ENCODE assay signal across 28 cellular contexts in the genomic region with DNA sequence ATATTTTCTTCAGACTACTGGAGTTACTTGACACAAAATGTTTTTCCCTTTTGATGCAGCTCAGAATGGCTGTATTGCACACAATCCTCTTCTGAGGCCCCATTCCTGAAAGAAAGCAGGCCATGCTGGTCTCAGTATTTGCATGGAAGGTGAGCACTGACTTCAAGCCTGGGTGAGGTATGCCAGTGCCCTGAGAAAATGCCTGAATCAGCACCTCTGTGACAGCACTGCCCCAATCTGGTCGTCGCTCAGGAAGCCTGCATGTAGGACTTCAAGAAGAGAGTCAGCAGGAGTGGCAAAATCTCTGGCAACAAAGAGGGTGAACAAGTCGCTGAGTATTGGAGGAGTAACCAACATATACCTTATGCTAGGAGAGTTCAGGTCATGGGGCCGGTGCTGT.
"Had no signal": no experiment of that assay in that cellular context is flagged by ENCODE, and none has a peak within 500 bp of the region (broad histone marks: within the 10 kb centered on the region; RNA-seq: fewer than 3 reads in every experiment).

No MANE protein-coding gene starts in this region.

- H3K27ac ChIP-seq: brain microvascular endothelial cell, colonic mucosa, epithelial cell of prostate, esophagus squamous epithelium, gastroesophageal sphincter, heart right ventricle, VCaP had no signal

- FAIRE-seq: astrocyte, endometrium, endothelial cell of umbilical vein, TTC549 had no signal

- H3K4me3 ChIP-seq: colonic mucosa, esophagus squamous epithelium, gastroesophageal sphincter, heart right ventricle had no signal

- H3K36me3 ChIP-seq: brain microvascular endothelial cell, colonic mucosa, esophagus squamous epithelium, gastroesophageal sphincter, heart right ventricle had no signal

- H3K4me1 ChIP-seq: colonic mucosa had no signal

- H3K27me3 ChIP-seq: brain microvascular endothelial cell, colonic mucosa, esophagus squamous epithelium, gastroesophageal sphincter, heart right ventricle had no signal

- DNase-seq: activated CD4-positive, alpha-beta memory T cell treated with anti-CD3 and anti-CD28 coated beads for 36 hours; activated CD4-positive, alpha-beta T cell treated with anti-CD3 and anti-CD28 coated beads for 1 hour; activated CD4-positive, alpha-beta T cell treated with anti-CD3 and anti-CD28 coated beads for 48 hours; activated effector memory CD4-positive, alpha-beta T cell treated with Interleukin-2 at 50 U/mL for 16 hours; activated gamma-delta T cell treated with Interleukin-2 at 50 U/mL for 16 hours; activated naive CD4-positive, alpha-beta T cell treated with anti-CD3 and anti-CD28 coated beads, Interleukin-2, amount 50 U/mL, for 16 hours; activated naive CD4-positive, alpha-beta T cell treated with Interleukin-2 at 50 U/mL for 16 hours; activated T-cell treated with anti-CD3 and anti-CD28 coated beads, Interleukin-2, amount 50 U/mL, for 4 hours; amniotic stem cell; anterior cingulate cortex; brain microvascular endothelial cell; caudate nucleus; colonic mucosa; effector CD8-positive, alpha-beta T cell; esophagus squamous epithelium; foreskin melanocyte; heart right ventricle; T-helper 2 cell had no signal

- H3K36me3 Mint-ChIP-seq: activated CD4-positive, alpha-beta memory T cell treated with anti-CD3 and anti-CD28 coated beads for 36 hours; activated naive CD8-positive, alpha-beta T cell had no signal

- H3K9me3 ChIP-seq: colonic mucosa, esophagus squamous epithelium, gastroesophageal sphincter, heart right ventricle had no signal

- H3K9me3 Mint-ChIP-seq: activated CD4-positive, alpha-beta memory T cell treated with anti-CD3 and anti-CD28 coated beads for 36 hours; activated T-cell treated with anti-CD3 and anti-CD28 coated beads, Interleukin-2, amount 50 U/mL, for 4 hours; activated T-helper 17 cell treated with anti-CD3 and anti-CD28 coated beads, Interleukin-2, amount 50 U/mL, for 72 hours had no signal

- H3K27me3 Mint-ChIP-seq: activated CD4-positive, alpha-beta memory T cell treated with anti-CD3 and anti-CD28 coated beads for 36 hours; activated naive CD8-positive, alpha-beta T cell; activated T-helper 17 cell treated with anti-CD3 and anti-CD28 coated beads, Interleukin-2, amount 50 U/mL, for 72 hours had no signal

- H3K27ac Mint-ChIP-seq: activated CD4-positive, alpha-beta memory T cell treated with anti-CD3 and anti-CD28 coated beads for 36 hours; activated naive CD8-positive, alpha-beta T cell; activated T-helper 17 cell treated with anti-CD3 and anti-CD28 coated beads, Interleukin-2, amount 50 U/mL, for 72 hours; WTC11 had no signal

- H3K4me1 Mint-ChIP-seq: activated T-helper 17 cell treated with anti-CD3 and anti-CD28 coated beads, Interleukin-2, amount 50 U/mL, for 72 hours had no signal

- H3K4me3 Mint-ChIP-seq: activated CD4-positive, alpha-beta memory T cell treated with anti-CD3 and anti-CD28 coated beads for 36 hours; activated naive CD8-positive, alpha-beta T cell; activated T-cell treated with anti-CD3 and anti-CD28 coated beads, Interleukin-2, amount 50 U/mL, for 4 hours; activated T-helper 17 cell treated with anti-CD3 and anti-CD28 coated beads, Interleukin-2, amount 50 U/mL, for 72 hours; WTC11 had no signal

- ATAC-seq: activated T-cell treated with anti-CD3 and anti-CD28 coated beads, Interleukin-2, amount 50 U/mL, for 4 hours; activated T-helper 17 cell treated with anti-CD3 and anti-CD28 coated beads, Interleukin-2, amount 50 U/mL, for 72 hours; gastroesophageal sphincter; heart right ventricle; WTC11 had no signal
